8 cellular contexts compared by ENCODE assay signal in the genomic region with DNA sequence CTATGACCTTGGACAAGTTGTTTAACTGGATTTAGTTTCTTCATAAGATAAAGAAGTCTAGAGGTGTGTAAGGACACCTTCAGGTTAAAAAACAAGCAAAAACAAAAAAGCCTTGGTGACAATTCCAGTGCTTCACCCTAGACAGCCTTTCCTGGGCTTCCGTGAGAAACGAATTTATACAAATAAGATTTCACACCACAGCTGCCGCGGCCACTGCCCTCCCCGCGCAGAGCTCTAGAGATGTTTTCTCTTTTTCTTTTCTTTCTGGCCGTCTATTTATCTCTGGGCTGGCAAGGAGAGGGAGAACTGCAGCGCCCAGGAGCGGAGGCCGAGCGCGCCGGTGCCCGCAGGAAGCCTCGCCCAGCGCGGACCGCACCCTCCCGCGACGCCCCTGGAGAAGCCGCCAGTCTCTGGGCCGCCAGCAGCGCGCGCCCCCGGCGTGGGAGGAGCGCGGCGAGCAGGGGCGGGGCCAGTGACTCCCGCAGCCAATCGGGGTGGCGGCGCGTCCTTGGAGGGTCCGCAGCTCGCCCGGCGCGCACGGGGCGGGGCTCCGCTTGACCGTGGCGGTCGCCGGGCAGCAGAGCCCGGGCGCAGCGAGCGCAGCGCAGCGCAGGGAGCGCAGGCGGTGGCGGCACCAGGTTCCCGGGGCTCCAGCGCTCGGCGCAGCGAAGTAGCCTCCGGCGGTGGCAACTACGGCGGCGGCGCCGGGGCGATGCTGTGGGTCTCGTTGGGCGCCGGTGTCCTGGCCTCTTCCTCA.
DNase-seq lines count a peak whose midpoint lies in the region; ATAC-seq and TF ChIP-seq lines count a peak whose summit lies in the region.

No MANE protein-coding gene starts in this region.

- H3K4me2 ChIP-seq in HCT116 (ENCODE audit: low read length) (peak overlapping the region; percentile 92), MM.1S (ENCODE audit: low read depth, low read length) (peak overlapping the region; percentile 55; the same call in 1 of the 2 replicates)

- in situ Hi-C loops in G401 (cut with HindIII; ENCODE audit: low sequenced_read_pairs) = no loop called here

- peak overlapping the region; percentile 78 for H3K4me3 Mint-ChIP-seq in osteocyte (ENCODE audit: unreplicated experiment)

- H3K36me3 Mint-ChIP-seq in activated naive CD4-positive, alpha-beta T cell treated with anti-CD3 and anti-CD28 coated beads, Interleukin-2, amount 50 U/mL, for 72 hours = no peaks in the 10 kb centered on the region
- no peaks in the 10 kb centered on the region for H3K36me3 Mint-ChIP-seq in osteocyte (ENCODE audit: unreplicated experiment)

- peaks cover 55% of the 10 kb centered on the region for H3K27me3 Mint-ChIP-seq in osteocyte (ENCODE audit: unreplicated experiment)

- H3K27me3 ChIP-seq in HCT116 (ENCODE audit: insufficient read depth, low read length) = peaks cover 59% of the 10 kb centered on the region
- H3K27me3 ChIP-seq in MM.1S (replicated peaks; ENCODE audit: insufficient read depth, low read length) = no peaks in the 10 kb centered on the region
- H3K27me3 ChIP-seq in thoracic aorta (replicated peaks; ENCODE audit: insufficient read depth) = no peaks in the 10 kb centered on the region

- H3K36me3 ChIP-seq in HCT116 (ENCODE audit: control insufficient read depth in 1 of 2, insufficient read depth in 2 of 2, low read length in 2 of 2) = no peaks in the 10 kb centered on the region
- H3K36me3 ChIP-seq in MM.1S (replicated peaks; ENCODE audit: insufficient read depth, low read length) = no peaks in the 10 kb centered on the region
- H3K36me3 ChIP-seq in thoracic aorta = no peaks in the 10 kb centered on the region

- no peak for TF ChIP-seq POLR2A in HCT116 (IDR thresholded peaks at IDR 0.05; ENCODE audit: borderline replicate concordance, extremely low read depth, insufficient read depth, insufficient read length)

- H3K9me3 Mint-ChIP-seq in activated naive CD4-positive, alpha-beta T cell treated with anti-CD3 and anti-CD28 coated beads, Interleukin-2, amount 50 U/mL, for 72 hours = no peaks in the 10 kb centered on the region
- no peaks in the 10 kb centered on the region for H3K9me3 Mint-ChIP-seq in osteocyte (ENCODE audit: unreplicated experiment)

- no peaks in the 10 kb centered on the region for H4K20me1 ChIP-seq in HCT116 (ENCODE audit: insufficient read depth)
- no peaks in the 10 kb centered on the region for H4K20me1 ChIP-seq in MM.1S (ENCODE audit: insufficient read depth, low read length)

- H3K9me3 ChIP-seq in HCT116 (ENCODE audit: control insufficient read depth in 1 of 2, insufficient read depth in 1 of 2, low read depth in 1 of 2, low read length in 2 of 2) (no peaks in the 10 kb centered on the region), MM.1S (replicated peaks; ENCODE audit: insufficient read depth, low read length) (no peaks in the 10 kb centered on the region), thoracic aorta (no peaks in the 10 kb centered on the region)

- DNase-seq in G401 (ENCODE audit: low spot score) (peak; percentile 90), HCT116 (ENCODE audit: low read depth, low spot score) (peak; percentile 51), MM.1S (peak; percentile 76), SK-N-DZ (ENCODE audit: low spot score) (peak; percentile 87), Right ventricle myocardium superior (peak; percentile 96), osteocyte (ENCODE audit: extremely low spot score, unreplicated experiment) (peak; percentile 94), thoracic aorta (ENCODE audit: low spot score) (peak; percentile 45)
- DNase-seq in activated naive CD4-positive, alpha-beta T cell treated with anti-CD3 and anti-CD28 coated beads, Interleukin-2, amount 50 U/mL, for 72 hours (ENCODE audit: low spot score in 2 of 2) = peak; percentile 59 to 81

- POLR2A ChIA-PET in HCT116 (lab: Charles Lee) = no interaction called here

- H3K9ac ChIP-seq in HCT116 (ENCODE audit: low read length) (no peak overlapping the region), MM.1S (ENCODE audit: low read length) (no peak overlapping the region)

- H3K4me1 ChIP-seq in HCT116 (ENCODE audit: control insufficient read depth in 1 of 2, insufficient read depth in 2 of 2, low read length in 2 of 2) = peaks cover 8 to 9% of the 10 kb centered on the region in 2 experiments
- no peaks in the 10 kb centered on the region for H3K4me1 ChIP-seq in MM.1S (ENCODE audit: low read length)
- H3K4me1 ChIP-seq in thoracic aorta (ENCODE audit: control insufficient read depth in 1 of 2, low read depth in 2 of 2) = peaks cover 0 to 9% of the 10 kb centered on the region in 2 donors

- H3F3A ChIP-seq in MM.1S (ENCODE audit: insufficient read depth, low read length) = peaks cover 4% of the 10 kb centered on the region; the same call in 1 of the 2 replicates

- H3K79me2 ChIP-seq in HCT116 (ENCODE audit: insufficient read depth, low read length) (no peaks in the 10 kb centered on the region), MM.1S (ENCODE audit: low read length) (no peaks in the 10 kb centered on the region)

- BruUV-seq in HCT116 (replicated peaks; lab: Mats Ljungman, UMichigan) = no TSS peak

- no peak overlapping the region for H3K27ac ChIP-seq in HCT116 (ENCODE audit: low read depth, low read length)
- peak overlapping the region; percentile 31; the same call in 1 of the 2 replicates for H3K27ac ChIP-seq in MM.1S (ENCODE audit: low read length)
- H3K27ac ChIP-seq in thoracic aorta = peak overlapping the region; percentile 56 to 69

- peaks cover 9% of the 10 kb centered on the region for H3K4me1 Mint-ChIP-seq in osteocyte (ENCODE audit: unreplicated experiment)

- H3K4me3 ChIP-seq in HCT116 (replicated peaks in 1 of 2; ENCODE audit: low read depth in 1 of 2, low read length in 2 of 2) = peak overlapping the region; percentile 44 to 58
- H3K4me3 ChIP-seq in MM.1S (ENCODE audit: low read length) = peak overlapping the region; percentile 57
- H3K4me3 ChIP-seq in thoracic aorta = peak overlapping the region; percentile 86

- H3K27ac Mint-ChIP-seq in activated naive CD4-positive, alpha-beta T cell treated with anti-CD3 and anti-CD28 coated beads, Interleukin-2, amount 50 U/mL, for 72 hours = no peak overlapping the region
- H3K27ac Mint-ChIP-seq in osteocyte (ENCODE audit: unreplicated experiment) = peak overlapping the region; percentile 16

- RAD21 ChIA-PET in HCT116 (lab: Charles Lee; ENCODE audit: low non-redundant PET in 1 of 2, low total read pairs in 2 of 2, uncharacterized antibody in 2 of 2, unreplicated experiment in 2 of 2) = interaction anchor here in 1 of 2 experiments (0.6 kb wide), 2 partner anchors 21 to 157 kb away, joined by 3 to 5 read pairs; no protein-coding TSS in a partner anchor

- H2AFZ ChIP-seq in HCT116 (ENCODE audit: low read depth, low read length, poor library complexity, severe bottlenecking) (peak overlapping the region; percentile 89), MM.1S (ENCODE audit: low read length) (peak overlapping the region; percentile 63; the same call in 1 of the 2 replicates)

- CTCF ChIA-PET in HCT116 (lab: Charles Lee) = no interaction called here

- no peak for TF ChIP-seq RAD21 in HCT116 (IDR thresholded peaks at IDR 0.05; ENCODE audit: low read depth)

- peak; percentile 98 for ATAC-seq in HCT116
- peak; percentile 89 to 98 for ATAC-seq in activated naive CD4-positive, alpha-beta T cell treated with anti-CD3 and anti-CD28 coated beads, Interleukin-2, amount 50 U/mL, for 72 hours
- ATAC-seq in Right ventricle myocardium superior (ENCODE audit: poor library complexity) = peak; percentile 98
- peak; percentile 85 for ATAC-seq in thoracic aorta (ENCODE audit: insufficient number of reproducible peaks, low FRiP score, low read depth)

- TF ChIP-seq CTCF in HCT116 (IDR thresholded peaks at IDR 0.05 in 2 of 3, conservative IDR thresholded peaks at IDR 0.05 in 1 of 3; ENCODE audit: borderline replicate concordance in 1 of 3, insufficient read depth in 1 of 3, low read depth in 2 of 3, low read length in 2 of 3) = no peak
- no peak for TF ChIP-seq CTCF in MM.1S (IDR thresholded peaks at IDR 0.05; ENCODE audit: low read length)
- TF ChIP-seq CTCF in osteocyte (IDR thresholded peaks at IDR 0.05) = no peak
- TF ChIP-seq CTCF in thoracic aorta (IDR thresholded peaks at IDR 0.05) = no peak

- H3K9me2 ChIP-seq in HCT116 (ENCODE audit: insufficient read depth) (no peaks in the 10 kb centered on the region), MM.1S (replicated peaks; ENCODE audit: insufficient read depth, low read length) (no peaks in the 10 kb centered on the region)

- intact Hi-C loops in HCT116 (cut with micrococcal nuclease) = no loop called here
- intact Hi-C loops in Right ventricle myocardium superior (cut with DNase I) = loop anchor here (5.0 kb wide), 1 partner anchor 41 kb away; no protein-coding TSS in a partner anchor

TF ChIP-seq in HCT116, 20 proteins besides CTCF, POLR2A, EP300 and RAD21:
- TF ChIP-seq TCF7L2 (IDR thresholded peaks at IDR 0.05; ENCODE audit: borderline replicate concordance, extremely low read depth, insufficient read depth, insufficient read length) (peak; percentile 18), SIN3A (IDR thresholded peaks at IDR 0.05; ENCODE audit: low read depth) (no peak), EGR1 (IDR thresholded peaks at IDR 0.05; ENCODE audit: low read depth) (no peak)
TF ChIP-seq in HCT116: peak in this region for 1.

Comparison
In these comparisons a context has a peak if more than half of its experiments do, and no peak if none do; other contexts are left out.
1. DNase-seq: peak in every context shown above with its lines; median percentile 96 in Right ventricle myocardium superior; 94 in osteocyte; 90 in G401; 87 in SK-N-DZ; 76 in MM.1S; 70 in activated naive CD4-positive, alpha-beta T cell treated with anti-CD3 and anti-CD28 coated beads, Interleukin-2, amount 50 U/mL, for 72 hours; 51 in HCT116; 45 in thoracic aorta.